9 cellular contexts compared by ENCODE assay signal in genomic region chr14:74478996-74479635, GRCh38. TPM values are rescaled to one million over a fixed set of nuclear protein-coding genes. Genes with fewer than 3 reads are reported as not detected.
DNase-seq lines count a peak whose midpoint lies in the region; ATAC-seq, FAIRE-seq and TF ChIP-seq lines count a peak whose summit lies in the region.
"Had no signal": no experiment of that assay in that cellular context is flagged by ENCODE, and none has a peak within 500 bp of the region (broad histone marks: within the 10 kb centered on the region; RNA-seq: fewer than 3 reads in every experiment).

No MANE protein-coding gene starts in this region.

- no peak overlapping the region for H3K27ac Mint-ChIP-seq in activated naive CD8-positive, alpha-beta T cell treated with anti-CD3 and anti-CD28 coated beads for 36 hours
- H3K27ac Mint-ChIP-seq: dendritic cell treated with granulocyte-macrophage colony-stimulating factor and Interleukin-4, amounts not matched to agents 40 ng/mL and 50 ng/mL, for 4 days had no signal

- peak; percentile 62 for DNase-seq in NCI-H2227 (lab: John Stamatoyannopoulos, UW; ENCODE audit: unreplicated experiment)
- DNase-seq in dermis microvascular lymphatic vessel endothelial cell (ENCODE audit: low read depth in 2 of 2): peak; percentile 40 to 57
- no peak for DNase-seq in pancreas
- no peak for DNase-seq in GM19239 (ENCODE audit: insufficient read length, low spot score)
- DNase-seq in activated naive CD8-positive, alpha-beta T cell treated with anti-CD3 and anti-CD28 coated beads for 36 hours: no peak
- DNase-seq in T-helper 1 cell: no peak

- H3K27me3 ChIP-seq in pancreas: no peaks in the 10 kb centered on the region

- peak in 2 of 4 donors; percentile 43 for TF ChIP-seq CTCF in pancreas (IDR thresholded peaks at IDR 0.05)

- ATAC-seq in pancreas (peak in 3 of 4 donors; percentile 62 to 70 (median 66)), GM21717 (IDR thresholded peaks at IDR 0.05; ENCODE audit: unreplicated experiment) (no peak)

- no peak overlapping the region for H3K4me3 ChIP-seq in pancreas

- H3K9me3 ChIP-seq in pancreas: no peaks in the 10 kb centered on the region

- H3K4me1 Mint-ChIP-seq in activated naive CD8-positive, alpha-beta T cell treated with anti-CD3 and anti-CD28 coated beads for 36 hours: no peaks in the 10 kb centered on the region

- H3K36me3 Mint-ChIP-seq in activated naive CD8-positive, alpha-beta T cell treated with anti-CD3 and anti-CD28 coated beads for 36 hours: peaks cover 3% of the 10 kb centered on the region

- no peaks in the 10 kb centered on the region for H3K27me3 Mint-ChIP-seq in activated naive CD8-positive, alpha-beta T cell treated with anti-CD3 and anti-CD28 coated beads for 36 hours
- H3K27me3 Mint-ChIP-seq: dendritic cell treated with granulocyte-macrophage colony-stimulating factor and Interleukin-4, amounts not matched to agents 40 ng/mL and 50 ng/mL, for 4 days had no signal

- H3K4me3 Mint-ChIP-seq in activated naive CD8-positive, alpha-beta T cell treated with anti-CD3 and anti-CD28 coated beads for 36 hours: no peak overlapping the region
- H3K4me3 Mint-ChIP-seq: dendritic cell treated with granulocyte-macrophage colony-stimulating factor and Interleukin-4, amounts not matched to agents 40 ng/mL and 50 ng/mL, for 4 days had no signal

- H3K36me3 ChIP-seq in pancreas: peaks cover 0 to 24% (median 10%) of the 10 kb centered on the region in 3 donors

- H3K4me1 ChIP-seq in pancreas: no peaks in the 10 kb centered on the region

- no peaks in the 10 kb centered on the region for H3K9me3 Mint-ChIP-seq in activated naive CD8-positive, alpha-beta T cell treated with anti-CD3 and anti-CD28 coated beads for 36 hours
- H3K9me3 Mint-ChIP-seq: dendritic cell treated with granulocyte-macrophage colony-stimulating factor and Interleukin-4, amounts not matched to agents 40 ng/mL and 50 ng/mL, for 4 days had no signal

- 95 to 100% methylated on average over 2 of the region's 2 CpGs for WGBS in pancreas, 2 donors

- FAIRE-seq in G401.6 (lab: Jason Lieb, UNC) (peak; percentile 49), pancreas (lab: Jason Lieb, UNC) (no peak), GM19239 (lab: Jason Lieb, UNC) (no peak)

- intact Hi-C loops in pancreas (cut with DNase I): loop anchor here in 1 of 3 donors (10.0 kb wide), 1 partner anchor 114 kb away; no protein-coding TSS in a partner anchor

- no peak overlapping the region for H3K27ac ChIP-seq in pancreas

RNA-seq across cellular contexts. Expression of gene NPC2, which starts 14.0 kb away (rescaled TPM):
- total RNA-seq in dermis microvascular lymphatic vessel endothelial cell: 128 and 259 TPM in 2 replicates
- total RNA-seq in pancreas: 100 to 1,000 TPM in 2 of 6 donors, 10 to 100 TPM in 4; 33.6 to 137 (median 50.7) TPM
- polyA plus RNA-seq in pancreas: 100 to 1,000 TPM in 1 of 2 donors, 10 to 100 TPM in 1; 58.5 to 106 TPM
- 10 to 100 TPM; 12.5 to 14.2 TPM for total RNA-seq in activated naive CD8-positive, alpha-beta T cell treated with anti-CD3 and anti-CD28 coated beads for 36 hours

RNA-seq across cellular contexts. Expression of gene ISCA2, which starts 14.4 kb away (rescaled TPM):
- total RNA-seq in dermis microvascular lymphatic vessel endothelial cell: 11.6 and 14.2 TPM in 2 replicates
- 10 to 100 TPM in 3 of 6 donors, 1 to 10 TPM in 3; 8.6 to 14.4 (median 10.0) TPM for total RNA-seq in pancreas
- 10 to 100 TPM in 1 of 2 donors, 1 to 10 TPM in 1; 7.7 to 23.4 TPM for polyA plus RNA-seq in pancreas
- 10 to 100 TPM; 29.7 to 31.0 TPM for total RNA-seq in activated naive CD8-positive, alpha-beta T cell treated with anti-CD3 and anti-CD28 coated beads for 36 hours

RNA-seq across cellular contexts. Expression of gene SYNDIG1L, which starts 53.1 kb away (rescaled TPM):
- not detected in 2 replicates for total RNA-seq in dermis microvascular lymphatic vessel endothelial cell
- total RNA-seq in pancreas: under 1 TPM in 2 of 6 donors, not detected in 4; 0.26 to 0.28 TPM
- 1 to 10 TPM in 1 of 2 donors, under 1 TPM in 1; 0.23 to 2.5 TPM for polyA plus RNA-seq in pancreas
- not detected for total RNA-seq in activated naive CD8-positive, alpha-beta T cell treated with anti-CD3 and anti-CD28 coated beads for 36 hours

Comparison
In these comparisons a context has a peak if more than half of its experiments do, and no peak if none do; other contexts are left out.
1. DNase-seq: peak in NCI-H2227 (single experiment) and dermis microvascular lymphatic vessel endothelial cell (2 of 2); none in pancreas (0 of 6), GM19239 (single experiment), activated naive CD8-positive, alpha-beta T cell treated with anti-CD3 and anti-CD28 coated beads for 36 hours (single experiment) and T-helper 1 cell (0 of 5).